ENCODE assay signal across 9 cellular contexts in the genomic region with DNA sequence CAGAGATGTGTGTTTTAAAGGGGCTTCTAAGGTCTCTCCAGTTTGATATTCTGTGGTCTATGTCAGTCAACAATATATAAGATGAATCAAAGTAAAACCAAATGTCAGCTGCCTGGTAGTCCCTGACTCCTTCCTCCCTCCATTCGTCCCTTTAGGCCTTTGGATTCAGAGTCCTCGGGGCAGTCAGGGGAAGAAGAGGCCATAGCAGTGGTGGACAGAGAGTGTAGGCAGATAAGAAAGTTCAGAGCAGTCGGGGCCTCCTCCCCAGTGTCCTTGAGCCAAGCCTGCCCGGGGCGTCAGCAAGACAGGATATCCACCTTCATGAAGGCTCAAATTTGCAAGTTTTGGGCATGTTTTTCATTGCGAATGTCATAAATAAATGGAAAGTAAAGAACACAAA.
"Had no signal": no experiment of that assay in that cellular context is flagged by ENCODE, and none has a peak within 500 bp of the region (broad histone marks: within the 10 kb centered on the region; RNA-seq: fewer than 3 reads in every experiment).

No MANE protein-coding gene starts in this region.

- H3K36me3 ChIP-seq: HAP-1 had no signal

- DNase-seq: GM23248, GOT3, H7, HFFc6, IMR-90, KG1 had no signal

- H3K4me1 ChIP-seq: HAP-1 had no signal

- ATAC-seq: HCT116, K562 had no signal

- H3K27ac ChIP-seq: GM23248 had no signal

- H3K4me3 Mint-ChIP-seq: HFFc6 had no signal

- H3K27ac Mint-ChIP-seq: HFFc6 had no signal

- H3K4me3 ChIP-seq: GM23248, HAP-1, K562 had no signal

- H3K9me3 ChIP-seq: HAP-1 had no signal
